Comparison of ENCODE assay signal across 8 cellular contexts in genomic region chr1:85577421-85578320, GRCh38. TPM values are rescaled to one million over a fixed set of nuclear protein-coding genes. Genes with fewer than 3 reads are reported as not detected.
A peak's percentile ranks its signal among the peaks of the same experiment; 100 is the strongest.
DNase-seq lines count a peak whose midpoint lies in the region; ATAC-seq and TF ChIP-seq lines count a peak whose summit lies in the region.

No MANE protein-coding gene starts in this region.

- H3K4me3 Mint-ChIP-seq in Caco-2 (ENCODE audit: unreplicated experiment), result peak overlapping the region; percentile 81

- H3K9me3 Mint-ChIP-seq in Caco-2 (ENCODE audit: unreplicated experiment), result no peaks in the 10 kb centered on the region

- peaks cover 28% of the 10 kb centered on the region for H3K36me3 Mint-ChIP-seq in Caco-2 (ENCODE audit: insufficient read depth, unreplicated experiment)

- H3K4me3 ChIP-seq in Caco-2 (ENCODE audit: low read depth, low read length) (peak overlapping the region; percentile 75), iPS-18c (ENCODE audit: insufficient read depth, low read depth, low read length) (peak overlapping the region; percentile 81), skin epidermis (peak overlapping the region; percentile 42 to 64 (median 51))

- peak overlapping the region; percentile 90 for H3K27ac Mint-ChIP-seq in Caco-2 (ENCODE audit: unreplicated experiment)

- BruUV-seq in Caco-2 (replicated peaks; lab: Mats Ljungman, UMichigan), result no TSS peak

- TF ChIP-seq CTCF in Caco-2 (IDR thresholded peaks at IDR 0.05; ENCODE audit: insufficient read depth in 1 of 2, low read depth in 1 of 2, low read length in 1 of 2, severe bottlenecking in 1 of 2, unreplicated experiment in 1 of 2), result no peak

- H3K27me3 Mint-ChIP-seq in Caco-2 (ENCODE audit: insufficient read depth, unreplicated experiment), result no peaks in the 10 kb centered on the region

- POLR2A ChIA-PET in Caco-2 (lab: Charles Lee), result interaction anchor here (0.9 kb wide), 1 partner anchor 33 kb away, joined by 5 read pairs; no protein-coding TSS in a partner anchor

- H3K4me1 ChIP-seq in Caco-2, result peaks cover 35% of the 10 kb centered on the region

- no peak for DNase-seq in Caco-2
- peak; percentile 19 for DNase-seq in HT-29 (ENCODE audit: low spot score)
- peak; percentile 89 for DNase-seq in amniotic stem cell (lab: John Stamatoyannopoulos, UW)
- DNase-seq in NCI-H2227 (lab: John Stamatoyannopoulos, UW; ENCODE audit: unreplicated experiment), result no peak
- no peak for DNase-seq in HuH-7.5 (ENCODE audit: low spot score)

- H3K4me1 Mint-ChIP-seq in Caco-2 (ENCODE audit: low read depth, unreplicated experiment), result peaks cover 20% of the 10 kb centered on the region

- H3K36me3 ChIP-seq in Caco-2 (ENCODE audit: control insufficient read depth, insufficient read depth, low read length), result no peaks in the 10 kb centered on the region

- H3K27ac ChIP-seq in skin epidermis, result peak overlapping the region in 20 of 21 experiments; percentile 70 to 98 (median 91)

- CTCF ChIA-PET in Caco-2 (lab: Charles Lee), result interaction anchor here (1.0 to 1.5 kb wide), 2 partner anchors 27 to 115 kb away, joined by 3 to 4 read pairs; no protein-coding TSS in a partner anchor

- intact Hi-C loops in Caco-2 (cut with micrococcal nuclease; ENCODE audit: unreplicated experiment), result no loop called here

- no peaks in the 10 kb centered on the region for H3K9me3 ChIP-seq in Caco-2
- no peaks in the 10 kb centered on the region for H3K9me3 ChIP-seq in iPS-18c (ENCODE audit: control insufficient read depth, insufficient read depth, low read length)

- ATAC-seq in GM19467 (IDR thresholded peaks at IDR 0.05; ENCODE audit: unreplicated experiment), result peak; percentile 22

- no peaks in the 10 kb centered on the region for H3K27me3 ChIP-seq in Caco-2 (replicated peaks; ENCODE audit: control insufficient read depth, insufficient read depth, low read length)

RNA-seq across cellular contexts. Expression of gene CCN1, which starts 2.9 kb away (rescaled TPM):
- total RNA-seq in Caco-2 (2022), result 87.4 and 88.8 TPM in 2 replicates
- total RNA-seq in HT-29 (2014; rRNA removed; shearing (Covaris generic)), result 2.1 and 2.4 TPM in 2 replicates

Comparison
In these comparisons a context has a peak if more than half of its experiments do, and no peak if none do; other contexts are left out.
1. DNase-seq: peak in HT-29 (single experiment) and amniotic stem cell (single experiment); none in Caco-2 (0 of 2), NCI-H2227 (single experiment) and HuH-7.5 (single experiment).
2. RNA of gene CCN1, which starts 2.9 kb away (total RNA-seq): 87.4 to 88.8 TPM in Caco-2; 2.1 to 2.4 TPM in HT-29; every median in the first group is over 10 times any median in the second.
3. Peak in every context shown above with its lines, with median percentiles within 50 percentile points of each other: H3K4me3 ChIP-seq.